13 cellular contexts compared by ENCODE assay signal in genomic region chr3:4820296-4821121, GRCh38.
A peak's percentile ranks its signal among the peaks of the same experiment; 100 is the strongest.
DNase-seq lines count a peak whose midpoint lies in the region; ATAC-seq and TF ChIP-seq lines count a peak whose summit lies in the region.
"Had no signal": no experiment of that assay in that cellular context is flagged by ENCODE, and none has a peak within 500 bp of the region (broad histone marks: within the 10 kb centered on the region; RNA-seq: fewer than 3 reads in every experiment).

No MANE protein-coding gene starts in this region.

- POLR2A ChIA-PET in activated CD4-positive, alpha-beta memory T cell treated with anti-CD3 and anti-CD28 coated beads, Interleukin-2, amount 10 ng/mL, durations not matched to agents 7 days and 5 days (lab: Charles Lee), result interaction anchor here (0.7 to 3.3 kb wide), 11 partner anchors 10 to 158 kb away, joined by 3 to 79 read pairs (median 15); partner anchors contain the start of gene BHLHE40

- H3K27ac ChIP-seq in DND-41 (ENCODE audit: low read length), result peak overlapping the region; percentile 87

- peak; percentile 2 for TF ChIP-seq CTCF in DND-41 (IDR thresholded peaks at IDR 0.05; ENCODE audit: borderline replicate concordance, extremely low read depth, low read length, poor library complexity, severe bottlenecking)

- peaks cover 57% of the 10 kb centered on the region for H3K4me1 Mint-ChIP-seq in activated CD4-positive, alpha-beta memory T cell treated with anti-CD3 and anti-CD28 coated beads, Interleukin-2, amount 10 ng/mL, durations not matched to agents 7 days and 5 days
- peaks cover 22% of the 10 kb centered on the region for H3K4me1 Mint-ChIP-seq in dendritic cell treated with granulocyte-macrophage colony-stimulating factor and Interleukin-4, amounts not matched to agents 40 ng/mL and 50 ng/mL, for 4 days (ENCODE audit: low read depth)

- intact Hi-C loops in dendritic cell treated with granulocyte-macrophage colony-stimulating factor and Interleukin-4, amounts not matched to agents 40 ng/mL and 50 ng/mL, for 4 days (cut with micrococcal nuclease), result no loop called here

- peaks cover 9% of the 10 kb centered on the region for H3K9me3 ChIP-seq in DND-41 (ENCODE audit: insufficient read depth, low read length, severe bottlenecking)

- CTCF ChIA-PET in activated CD4-positive, alpha-beta memory T cell treated with anti-CD3 and anti-CD28 coated beads, Interleukin-2, amount 10 ng/mL, durations not matched to agents 7 days and 5 days (lab: Charles Lee), result interaction anchor here (1.9 to 2.3 kb wide), 2 partner anchors 160 to 163 kb away, joined by 13 read pairs; no protein-coding TSS in a partner anchor

- peaks cover 7% of the 10 kb centered on the region for H3K9me3 Mint-ChIP-seq in activated CD4-positive, alpha-beta memory T cell treated with anti-CD3 and anti-CD28 coated beads, Interleukin-2, amount 10 ng/mL, durations not matched to agents 7 days and 5 days
- peaks cover 8% of the 10 kb centered on the region for H3K9me3 Mint-ChIP-seq in dendritic cell treated with granulocyte-macrophage colony-stimulating factor and Interleukin-4, amounts not matched to agents 40 ng/mL and 50 ng/mL, for 4 days

- H3K4me3 ChIP-seq in DND-41 (ENCODE audit: low read depth in 1 of 2, low read length in 2 of 2), result peak overlapping the region in 1 of 2 experiments; percentile 13; a peak in 1 of 4 replicates
- H3K4me3 ChIP-seq: coronary artery had no signal

- DNase-seq in DND-41, result peak; percentile 98
- no peak for DNase-seq in activated CD4-positive, alpha-beta memory T cell treated with anti-CD3 and anti-CD28 coated beads, Interleukin-2, amount 10 ng/mL, durations not matched to agents 7 days and 5 days
- peak; percentile 38 to 44 for DNase-seq in stimulated activated CD8-positive, alpha-beta memory T cell treated with anti-CD3 and anti-CD28 coated beads, Interleukin-15, amount 100 ng/mL, for 4 hours (ENCODE audit: low read depth in 2 of 2)
- no peak for DNase-seq in DMS79 treated with DMSO at 0.1 percent for 48 hours (lab: John Stamatoyannopoulos, UW)
- DNase-seq: amniotic stem cell, mammary epithelial cell had no signal

- H3K4me3 Mint-ChIP-seq in activated CD4-positive, alpha-beta memory T cell treated with anti-CD3 and anti-CD28 coated beads, Interleukin-2, amount 10 ng/mL, durations not matched to agents 7 days and 5 days, result no peak overlapping the region
- no peak overlapping the region for H3K4me3 Mint-ChIP-seq in dendritic cell treated with granulocyte-macrophage colony-stimulating factor and Interleukin-4, amounts not matched to agents 40 ng/mL and 50 ng/mL, for 4 days
- H3K4me3 Mint-ChIP-seq: CD14-positive monocyte, WTC11 had no signal

- peaks cover 83% of the 10 kb centered on the region for H3K36me3 Mint-ChIP-seq in activated CD4-positive, alpha-beta memory T cell treated with anti-CD3 and anti-CD28 coated beads, Interleukin-2, amount 10 ng/mL, durations not matched to agents 7 days and 5 days (ENCODE audit: low read depth)
- H3K36me3 Mint-ChIP-seq in dendritic cell treated with granulocyte-macrophage colony-stimulating factor and Interleukin-4, amounts not matched to agents 40 ng/mL and 50 ng/mL, for 4 days (ENCODE audit: low read depth), result peaks cover 69% of the 10 kb centered on the region

- H3K9ac ChIP-seq in DND-41 (ENCODE audit: low read depth, low read length), result peak overlapping the region; percentile 39

- ATAC-seq in DND-41 (ENCODE audit: insufficient read depth, low read depth), result peak; percentile 87
- ATAC-seq in GM21825 (IDR thresholded peaks at IDR 0.05; ENCODE audit: unreplicated experiment), result no peak
- ATAC-seq in HG02884 (IDR thresholded peaks at IDR 0.05; ENCODE audit: unreplicated experiment), result no peak
- no peak for ATAC-seq in GM18519 (IDR thresholded peaks at IDR 0.05; ENCODE audit: low FRiP score, unreplicated experiment)
- ATAC-seq: WTC11 had no signal

- H3K79me2 ChIP-seq in DND-41 (ENCODE audit: insufficient read depth, low read length), result no peaks in the 10 kb centered on the region

- peak overlapping the region; percentile 17 for H3K27ac Mint-ChIP-seq in activated CD4-positive, alpha-beta memory T cell treated with anti-CD3 and anti-CD28 coated beads, Interleukin-2, amount 10 ng/mL, durations not matched to agents 7 days and 5 days
- H3K27ac Mint-ChIP-seq in dendritic cell treated with granulocyte-macrophage colony-stimulating factor and Interleukin-4, amounts not matched to agents 40 ng/mL and 50 ng/mL, for 4 days, result peak overlapping the region; percentile 12
- H3K27ac Mint-ChIP-seq: WTC11 had no signal

- H3K4me2 ChIP-seq in DND-41 (ENCODE audit: insufficient read depth, low read length), result peak overlapping the region; percentile 48

- no peak overlapping the region for H2AFZ ChIP-seq in DND-41 (ENCODE audit: low read depth, low read length)

- no peaks in the 10 kb centered on the region for H4K20me1 ChIP-seq in DND-41 (ENCODE audit: insufficient read depth, low read length)

- peaks cover 14% of the 10 kb centered on the region for H3K36me3 ChIP-seq in DND-41 (ENCODE audit: insufficient read depth, low read length)

- peaks cover 63% of the 10 kb centered on the region for H3K4me1 ChIP-seq in DND-41 (ENCODE audit: insufficient read depth, low read length)

- H3K27me3 ChIP-seq in DND-41 (ENCODE audit: insufficient read depth, low read length, poor library complexity), result no peaks in the 10 kb centered on the region

- no peaks in the 10 kb centered on the region for H3K27me3 Mint-ChIP-seq in activated CD4-positive, alpha-beta memory T cell treated with anti-CD3 and anti-CD28 coated beads, Interleukin-2, amount 10 ng/mL, durations not matched to agents 7 days and 5 days
- no peaks in the 10 kb centered on the region for H3K27me3 Mint-ChIP-seq in dendritic cell treated with granulocyte-macrophage colony-stimulating factor and Interleukin-4, amounts not matched to agents 40 ng/mL and 50 ng/mL, for 4 days

Comparison
In these comparisons a context has a peak if more than half of its experiments do, and no peak if none do; other contexts are left out.
1. DNase-seq: peak in DND-41 (single experiment) and stimulated activated CD8-positive, alpha-beta memory T cell treated with anti-CD3 and anti-CD28 coated beads, Interleukin-15, amount 100 ng/mL, for 4 hours (2 of 2); none in activated CD4-positive, alpha-beta memory T cell treated with anti-CD3 and anti-CD28 coated beads, Interleukin-2, amount 10 ng/mL, durations not matched to agents 7 days and 5 days (single experiment) and DMS79 treated with DMSO at 0.1 percent for 48 hours (single experiment).